10 cellular contexts compared by ENCODE assay signal in the genomic region with DNA sequence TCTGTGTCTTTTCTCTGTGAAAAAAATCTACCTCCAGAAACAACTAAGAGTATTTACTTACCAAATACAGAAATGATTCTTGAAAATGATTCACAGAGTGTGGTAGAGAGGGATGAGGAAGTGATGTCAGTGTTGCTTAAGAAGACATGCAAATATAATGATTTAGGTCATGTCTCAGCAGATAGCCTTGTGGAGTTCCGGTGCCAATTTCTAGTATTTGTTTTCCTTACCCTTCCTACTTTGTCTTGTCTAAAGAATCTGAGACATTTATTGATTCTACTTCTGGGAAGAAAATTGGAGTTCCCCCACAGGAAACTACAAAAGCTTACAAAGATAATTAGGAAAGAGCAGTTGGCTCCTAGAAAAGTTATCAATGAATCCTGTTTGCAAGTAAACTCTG.
DNase-seq lines count a peak whose midpoint lies in the region; ATAC-seq, FAIRE-seq and TF ChIP-seq lines count a peak whose summit lies in the region.
"Had no signal": no experiment of that assay in that cellular context is flagged by ENCODE, and none has a peak within 500 bp of the region (broad histone marks: within the 10 kb centered on the region; RNA-seq: fewer than 3 reads in every experiment).

No MANE protein-coding gene starts in this region.

- no peaks in the 10 kb centered on the region for H3K9me3 ChIP-seq in RWPE2 (ENCODE audit: severe bottlenecking)
- no peaks in the 10 kb centered on the region for H3K9me3 ChIP-seq in heart right ventricle

- H3K4me1 ChIP-seq in RWPE2 (ENCODE audit: insufficient read depth, poor library complexity, severe bottlenecking) (peaks cover 12% of the 10 kb centered on the region), heart right ventricle (peaks cover 0 to 9% (median 0%) of the 10 kb centered on the region in 9 donors)

- DNase-seq in ACHN (peak; percentile 39), RWPE2 (ENCODE audit: low spot score) (no peak), glomerular visceral epithelial cell (ENCODE audit: extremely low spot score) (peak; percentile 66), heart right ventricle (no peak), urothelium cell line (ENCODE audit: low spot score) (no peak)
- DNase-seq: CD8-positive, alpha-beta T cell; NCI-H187 treated with DMSO at 0.1 percent for 48 hours had no signal

- ATAC-seq in HG02885 (IDR thresholded peaks at IDR 0.05; ENCODE audit: poor library complexity, unreplicated experiment) (peak; percentile 74), RWPE2 (ENCODE audit: low read depth) (peak; percentile 93), heart right ventricle (no peak), GM19395 (IDR thresholded peaks at IDR 0.05; ENCODE audit: unreplicated experiment) (no peak), HG03045 (IDR thresholded peaks at IDR 0.05; ENCODE audit: unreplicated experiment) (no peak)
- ATAC-seq: CD8-positive, alpha-beta T cell had no signal

- H3K4me3 ChIP-seq in RWPE2 (ENCODE audit: severe bottlenecking), result no peak overlapping the region
- no peak overlapping the region for H3K4me3 ChIP-seq in heart right ventricle

- intact Hi-C loops in heart right ventricle (cut with DNase I), result no loop called here

- H3K36me3 ChIP-seq in RWPE2 (ENCODE audit: low read depth), result no peaks in the 10 kb centered on the region
- H3K36me3 ChIP-seq in heart right ventricle, result no peaks in the 10 kb centered on the region

- 41 to 52% methylated on average over 1 of the region's 1 CpG for WGBS in heart right ventricle, 2 donors

- H3K27ac ChIP-seq in RWPE2 (ENCODE audit: poor library complexity, severe bottlenecking), result peak overlapping the region; percentile 61
- H3K27ac ChIP-seq in heart right ventricle, result no peak overlapping the region

- in situ Hi-C loops in ACHN (cut with HindIII; ENCODE audit: low pct_ligation_motif_present, low pct_unique_long_range_greater_than_20kb, low sequenced_read_pairs), result no loop called here

- no peak for FAIRE-seq in urothelium cell line (lab: Jason Lieb, UNC)

- H3K27me3 ChIP-seq in RWPE2 (ENCODE audit: insufficient read depth, poor library complexity, severe bottlenecking) (no peaks in the 10 kb centered on the region), heart right ventricle (no peaks in the 10 kb centered on the region)

- no peak for TF ChIP-seq CTCF in RWPE2 (IDR thresholded peaks at IDR 0.05; ENCODE audit: poor library complexity, severe bottlenecking)
- TF ChIP-seq CTCF in heart right ventricle (IDR thresholded peaks at IDR 0.05), result no peak

Comparison
In these comparisons a context has a peak if more than half of its experiments do, and no peak if none do; other contexts are left out.
1. DNase-seq: peak in ACHN (single experiment) and glomerular visceral epithelial cell (single experiment); none in RWPE2 (single experiment), heart right ventricle (0 of 2) and urothelium cell line (single experiment).
2. ATAC-seq: peak in HG02885 (single experiment) and RWPE2 (single experiment); none in heart right ventricle (0 of 8), GM19395 (single experiment) and HG03045 (single experiment).